ENCODE assay signal across 1 cellular context in the genomic region with DNA sequence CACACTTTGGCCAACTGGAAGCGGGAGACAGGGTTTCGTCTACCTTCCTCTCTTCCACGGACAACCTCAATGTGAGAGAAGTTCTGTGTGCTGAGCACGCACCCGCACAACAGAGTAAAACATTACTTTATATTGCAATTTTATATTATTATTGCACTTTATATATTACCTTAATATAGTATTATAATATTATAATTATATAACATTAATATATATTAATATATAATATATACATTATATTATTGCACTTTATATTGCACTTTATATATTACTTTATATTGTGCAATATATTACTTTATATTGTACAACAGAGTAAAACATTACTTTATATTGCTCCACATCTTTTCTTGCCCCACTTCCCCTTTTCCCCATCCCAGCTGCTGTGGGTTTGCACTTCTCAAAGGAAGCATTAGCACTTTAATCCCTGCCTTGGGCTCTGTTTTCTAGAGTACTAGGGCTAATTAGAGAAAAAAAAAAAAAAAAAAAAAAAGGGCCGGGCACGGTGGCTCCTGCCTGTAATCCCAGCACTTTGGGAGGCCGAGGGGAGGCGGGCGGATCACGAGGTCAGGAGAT.
TF ChIP-seq lines count a peak whose summit lies in the region.

No MANE protein-coding gene starts in this region.

TF ChIP-seq in GM23338, 12 proteins besides CTCF, POLR2A, EP300 and RAD21:
- TF ChIP-seq ZNF462 (CRISPR knock-in tag; IDR thresholded peaks at IDR 0.05), result no peak
- TF ChIP-seq ETS1 (IDR thresholded peaks at IDR 0.05), result no peak
- TF ChIP-seq CREB1 (CRISPR knock-in tag; IDR thresholded peaks at IDR 0.05; ENCODE audit: low read depth), result no peak
- no peak for TF ChIP-seq EZH2 (IDR thresholded peaks at IDR 0.05; ENCODE audit: low read depth, unreplicated experiment)
- no peak for TF ChIP-seq EZH2phosphoT487 (IDR thresholded peaks at IDR 0.05; ENCODE audit: unreplicated experiment)
- no peak for TF ChIP-seq POLR2AphosphoS5 (IDR thresholded peaks at IDR 0.05; ENCODE audit: low read depth)
- no peak for TF ChIP-seq JUNB (IDR thresholded peaks at IDR 0.05; ENCODE audit: unreplicated experiment)
- TF ChIP-seq REST (IDR thresholded peaks at IDR 0.05; ENCODE audit: unreplicated experiment), result no peak
- TF ChIP-seq STAT1 (IDR thresholded peaks at IDR 0.05; ENCODE audit: unreplicated experiment), result no peak
- TF ChIP-seq ZNF331 (CRISPR knock-in tag; IDR thresholded peaks at IDR 0.05; ENCODE audit: low read depth), result no peak
- no peak for TF ChIP-seq NANOG (IDR thresholded peaks at IDR 0.05; ENCODE audit: borderline replicate concordance)
- TF ChIP-seq ZNF114 (CRISPR knock-in tag; IDR thresholded peaks at IDR 0.05), result no peak
TF ChIP-seq in GM23338: peak in this region for 0.
